ENCODE assay signal across 16 cellular contexts in the genomic region with DNA sequence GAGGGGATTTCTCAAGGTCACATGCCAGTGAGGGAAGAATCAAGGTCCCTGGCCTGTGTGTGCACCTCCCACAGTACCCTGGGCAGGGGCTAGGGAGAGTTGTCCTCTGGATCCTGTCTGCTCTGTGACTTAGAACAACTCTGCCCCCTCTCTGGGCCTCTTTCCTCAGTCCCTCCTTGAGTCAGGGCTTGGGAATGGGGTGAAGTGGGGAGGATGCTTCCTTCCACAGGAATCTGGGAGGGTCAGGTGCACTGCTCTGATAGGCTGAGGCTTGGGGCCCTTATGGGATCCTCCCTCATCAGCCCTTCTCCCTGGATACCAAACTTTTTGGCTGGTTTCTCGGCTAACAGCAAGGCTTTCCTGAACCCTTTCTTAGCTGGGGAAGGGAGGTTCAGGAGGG. TPM values are rescaled to one million over a fixed set of nuclear protein-coding genes. Genes with fewer than 3 reads are reported as not detected.
DNase-seq lines count a peak whose midpoint lies in the region; ATAC-seq, FAIRE-seq and TF ChIP-seq lines count a peak whose summit lies in the region.
"Had no signal": no experiment of that assay in that cellular context is flagged by ENCODE, and none has a peak within 500 bp of the region (broad histone marks: within the 10 kb centered on the region; RNA-seq: fewer than 3 reads in every experiment).

No MANE protein-coding gene starts in this region.

- H3K9ac ChIP-seq in H1 (replicated peaks in 1 of 4; ENCODE audit: extremely low read depth in 1 of 4, low read depth in 3 of 4, low read length in 3 of 4), result no peak overlapping the region

- H3K23me2 ChIP-seq in H1 (ENCODE audit: low read depth, low read length), result peaks cover 15% of the 10 kb centered on the region

- no peak overlapping the region for H2BK12ac ChIP-seq in H1 (ENCODE audit: low read depth, low read length)

- peaks cover 25 to 43% (median 33%) of the 10 kb centered on the region in 3 donors for H3K27me3 Mint-ChIP-seq in naive B cell

- CTCF ChIA-PET in H1 (lab: Charles Lee; ENCODE audit: partially characterized antibody), result interaction anchor here (0.7 to 12.2 kb wide), 19 partner anchors 14 to 288 kb away, joined by 3 to 143 read pairs (median 6); a partner anchor contains a TSS

- H3K4me3 ChIP-seq in AG10803 (ENCODE audit: low read length) (peak overlapping the region; percentile 81), H1 (ENCODE audit: extremely low read depth in 1 of 4, insufficient read depth in 2 of 4, low read depth in 3 of 4, low read length in 4 of 4) (peak overlapping the region in 2 of 4 experiments; percentile 5 to 97; a peak in 3 of 8 replicates)
- H3K4me3 ChIP-seq: MG63 had no signal

- H4K5ac ChIP-seq in H1 (ENCODE audit: insufficient read length, low read depth, low read length), result no peak overlapping the region

- H3K36me3 Mint-ChIP-seq in naive B cell, result no peaks in the 10 kb centered on the region
- H3K36me3 Mint-ChIP-seq: activated naive CD8-positive, alpha-beta T cell treated with anti-CD3 and anti-CD28 coated beads, Interleukin-2, amount 10 ng/mL, durations not matched to agents 7 days and 5 days had no signal

- peaks cover 13% of the 10 kb centered on the region; the same call in 1 of the 2 replicates for H3K79me1 ChIP-seq in H1 (ENCODE audit: low read depth, low read length)

- peaks cover 17 to 37% (median 23%) of the 10 kb centered on the region in 3 donors for H3K4me1 Mint-ChIP-seq in naive B cell

- intact Hi-C loops in left colon (cut with DNase I, micrococcal nuclease), result loop anchor here in 1 of 2 donors (5.0 kb wide), 1 partner anchor 101 kb away; no protein-coding TSS in a partner anchor

- POLR2A ChIA-PET in H1 (lab: Charles Lee; ENCODE audit: partially characterized antibody), result interaction anchor here (1.3 to 58.9 kb wide), 8 partner anchors 5 to 104 kb away, joined by 4 to 1829 read pairs (median 32); a partner anchor contains a TSS

- no peak overlapping the region; the same call in 1 of the 2 replicates for H2BK15ac ChIP-seq in H1 (ENCODE audit: low read length)

- peaks cover 29 to 52% (median 33%) of the 10 kb centered on the region in 4 experiments for H3K4me1 ChIP-seq in H1 (replicated peaks in 1 of 4; ENCODE audit: control insufficient read depth in 3 of 4, insufficient read depth in 4 of 4, low read length in 3 of 4)

- H3K14ac ChIP-seq in H1 (ENCODE audit: insufficient read length), result no peak overlapping the region

- no peak overlapping the region for H3K18ac ChIP-seq in H1 (ENCODE audit: extremely low read depth, low read length)

- no peak overlapping the region for H3K4ac ChIP-seq in H1 (replicated peaks; ENCODE audit: insufficient read length, low read depth, low read length)

- H2BK120ac ChIP-seq in H1 (replicated peaks; ENCODE audit: low read depth, low read length), result no peak overlapping the region

- H2AFZ ChIP-seq in H1 (ENCODE audit: low read length), result no peak overlapping the region

- H4K20me1 ChIP-seq in H1 (replicated peaks in 1 of 2; ENCODE audit: control insufficient read depth in 1 of 2, insufficient read depth in 2 of 2, low read length in 2 of 2), result peaks cover 12 to 18% of the 10 kb centered on the region in 2 experiments

- H2AK5ac ChIP-seq in H1 (ENCODE audit: low read depth, low read length), result no peak overlapping the region; the same call in 1 of the 2 replicates

- WGBS in H1 (ENCODE audit: extremely low coverage in 1 of 2, insufficient coverage in 1 of 2, insufficient read length in 1 of 2, insufficient replicate concordance in 2 of 2, low coverage in 1 of 2, low lambda C conversion rate in 2 of 2, missing lambda C conversion rate in 1 of 2), 2 experiments, result 100% methylated on average over 1 of the region's 1 CpG; no CpG with 5 or more reads in 1 of the 2 experiments

- H3K27me3 ChIP-seq in H1 (replicated peaks in 1 of 4; ENCODE audit: control insufficient read depth in 3 of 4, extremely low read depth in 1 of 4, insufficient read depth in 3 of 4, low read length in 3 of 4), result no peaks in the 10 kb centered on the region; a peak in 2 of 7 replicates
- H3K27me3 ChIP-seq: MG63 had no signal

- H3K4me3 Mint-ChIP-seq in naive B cell, result peak overlapping the region in 5 of 8 donors; percentile 56 to 86 (median 66)
- H3K4me3 Mint-ChIP-seq: activated naive CD8-positive, alpha-beta T cell treated with anti-CD3 and anti-CD28 coated beads, Interleukin-2, amount 10 ng/mL, durations not matched to agents 7 days and 5 days had no signal

- no peak overlapping the region for H2BK20ac ChIP-seq in H1 (ENCODE audit: low read length)

- H4K8ac ChIP-seq in H1 (ENCODE audit: extremely low read depth, insufficient read depth, low read length), result no peak overlapping the region

- peaks cover 0 to 20% (median 0%) of the 10 kb centered on the region in 4 experiments; a peak in 3 of 8 replicates for H3K36me3 ChIP-seq in H1 (ENCODE audit: control insufficient read depth in 2 of 4, insufficient read depth in 4 of 4, low read length in 3 of 4)
- H3K36me3 ChIP-seq: MG63 had no signal

- peak overlapping the region; percentile 83 for H2BK5ac ChIP-seq in H1 (ENCODE audit: low read depth, low read length)

- no peaks in the 10 kb centered on the region for H3K9me3 Mint-ChIP-seq in naive B cell
- H3K9me3 Mint-ChIP-seq: activated naive CD8-positive, alpha-beta T cell treated with anti-CD3 and anti-CD28 coated beads, Interleukin-2, amount 10 ng/mL, durations not matched to agents 7 days and 5 days had no signal

- DNase-seq in AG10803 (ENCODE audit: low read depth), result peak; percentile 78
- peak; percentile 37 for DNase-seq in HT1080 (ENCODE audit: low read depth)
- DNase-seq in H1 (ENCODE audit: low read depth in 1 of 2, low spot score in 2 of 2), result no peak
- DNase-seq in naive B cell, result no peak
- no peak for DNase-seq in activated T-cell treated with anti-CD3 and anti-CD28 coated beads, Interleukin-2, amount 50 U/mL, for 48 hours
- no peak for DNase-seq in left colon
- DNase-seq in NCI-H146 treated with DMSO at 0.1 percent for 48 hours (lab: John Stamatoyannopoulos, UW; ENCODE audit: unreplicated experiment), result no peak
- DNase-seq: activated CD4-positive, alpha-beta T cell treated with anti-CD3 and anti-CD28 coated beads, Interleukin-2, amount 50 U/mL, for 1 hour; activated naive CD8-positive, alpha-beta T cell treated with anti-CD3 and anti-CD28 coated beads, Interleukin-2, amount 10 ng/mL, durations not matched to agents 7 days and 5 days; COR-L47; MG63; NCI-H446 treated with DMSO at 0.1 percent for 48 hours; stimulated activated CD4-positive, alpha-beta T cell treated with anti-CD3 and anti-CD28 coated beads, Interleukin-1b, Interleukin-23, amount 100 ng/mL, for 48 hours had no signal

- no peak for FAIRE-seq in H1 (lab: Jason Lieb, UNC)

- no peak overlapping the region for H3K56ac ChIP-seq in H1 (replicated peaks; ENCODE audit: insufficient read length, low read depth, low read length)

- no peak overlapping the region for H3K23ac ChIP-seq in H1 (ENCODE audit: insufficient read length)

- H3K27ac ChIP-seq in H1 (ENCODE audit: low read depth, low read length), result no peak overlapping the region; the same call in 1 of the 2 replicates

- TF ChIP-seq POLR2A in H1 (IDR thresholded peaks at IDR 0.05; ENCODE audit: control extremely low read depth in 1 of 2, low read depth in 2 of 2, low read length in 2 of 2), result no peak

- H4K91ac ChIP-seq in H1 (replicated peaks; ENCODE audit: insufficient read length, low read length), result no peak overlapping the region

- no peak for TF ChIP-seq RAD21 in H1 (IDR thresholded peaks at IDR 0.05 in 1 of 2, conservative IDR thresholded peaks at IDR 0.05 in 1 of 2; ENCODE audit: low read depth in 2 of 2, low read length in 2 of 2)

- TF ChIP-seq CTCF in AG10803 (conservative IDR thresholded peaks at IDR 0.05; ENCODE audit: low read length) (no peak), H1 (IDR thresholded peaks at IDR 0.05; ENCODE audit: control extremely low read depth in 1 of 3, insufficient read depth in 1 of 3, low read depth in 1 of 3, low read length in 3 of 3) (no peak)

- no peaks in the 10 kb centered on the region for H3K9me3 ChIP-seq in H1 (ENCODE audit: insufficient read depth in 2 of 2, low read depth in 1 of 2, low read length in 1 of 2)
- H3K9me3 ChIP-seq: MG63 had no signal

- peak overlapping the region; percentile 91 to 96 for H3K4me2 ChIP-seq in H1 (ENCODE audit: insufficient read depth in 1 of 2, low read depth in 2 of 2, low read length in 2 of 2)

- peaks cover 2 to 47% of the 10 kb centered on the region in 2 experiments; a peak in 3 of 4 replicates for H3K79me2 ChIP-seq in H1 (ENCODE audit: control insufficient read depth in 1 of 2, insufficient read depth in 2 of 2, low read length in 2 of 2)

- ATAC-seq in naive B cell (ENCODE audit: low read depth in 2 of 2) (no peak), GM21619 (IDR thresholded peaks at IDR 0.05; ENCODE audit: unreplicated experiment) (no peak), left colon (no peak)

- no peak overlapping the region for H3K27ac Mint-ChIP-seq in naive B cell
- H3K27ac Mint-ChIP-seq: activated naive CD8-positive, alpha-beta T cell treated with anti-CD3 and anti-CD28 coated beads, Interleukin-2, amount 10 ng/mL, durations not matched to agents 7 days and 5 days had no signal

- TF ChIP-seq EP300 in H1 (IDR thresholded peaks at IDR 0.05; ENCODE audit: borderline replicate concordance in 1 of 2, low read depth in 2 of 2, low read length in 2 of 2), result no peak

RNA-seq across cellular contexts. Expression of a gene that starts 2.5 kb away (rescaled TPM):
- total RNA-seq in HT1080 (2014; rRNA removed; shearing (Covaris generic)), result 15.2 and 18.9 TPM in 2 replicates
- polyA plus RNA-seq in HT1080 (2015; cell fraction: cytosol; rRNA removed), result 9.7 and 11.1 TPM in 2 replicates
- polyA plus RNA-seq in HT1080 (2015; cell fraction: nucleus; rRNA removed), result 7.5 TPM in 2 replicates
- total RNA-seq in H1 (2021; fragmentation: NEBNext Ultra II Directional; extraction: Animal tissue kit (Norgen Biotek cat#: 25700)), result 51.6 and 51.7 TPM in 2 replicates
- 102 and 106 TPM in 2 replicates for polyA plus RNA-seq in H1 (2011; rRNA removed)
- polyA plus RNA-seq in H1 (2011; cell fraction: cytosol; rRNA removed), result 69.8 TPM
- polyA plus RNA-seq in H1 (2011; cell fraction: nucleus; rRNA removed), result 31.0 TPM
- polyA plus RNA-seq in H1 (2012, experiment 1 of 2), result 30.9 to 32.4 TPM (median 31.9 TPM) in 4 replicates
- 43.6 TPM for polyA plus RNA-seq in H1 (2012, experiment 2 of 2)
- 29.6 TPM for polyA plus RNA-seq in H1 (2013, experiment 1 of 2)
- polyA plus RNA-seq in H1 (2013, experiment 2 of 2), result 28.1 TPM
- polyA minus RNA-seq in H1 (2011; rRNA and poly(A)+ RNA removed), result 17.3 and 19.1 TPM in 2 replicates
- polyA minus RNA-seq in H1 (2011; cell fraction: cytosol; rRNA and poly(A)+ RNA removed), result 31.3 TPM
- 49.0 TPM for polyA minus RNA-seq in H1 (2011; cell fraction: nucleus; rRNA and poly(A)+ RNA removed)
- polyA plus RNA-seq in naive B cell (ENCODE audit: low read depth in 6 of 6), result not detected
- 1 to 10 TPM; 1.3 to 3.0 TPM for total RNA-seq in left colon
- total RNA-seq: activated naive CD8-positive, alpha-beta T cell treated with anti-CD3 and anti-CD28 coated beads, Interleukin-2, amount 10 ng/mL, durations not matched to agents 7 days and 5 days had no signal

RNA-seq across cellular contexts. Expression of a gene that starts 16.6 kb away (rescaled TPM):
- 0.13 TPM in 1 of 2 replicates, not detected in the other for total RNA-seq in HT1080 (2014; rRNA removed; shearing (Covaris generic))
- 0.84 and 1.2 TPM in 2 replicates for polyA plus RNA-seq in HT1080 (2015; cell fraction: cytosol; rRNA removed)
- 0.32 and 0.36 TPM in 2 replicates for polyA plus RNA-seq in HT1080 (2015; cell fraction: nucleus; rRNA removed)
- 118 and 129 TPM in 2 replicates for total RNA-seq in H1 (2021; fragmentation: NEBNext Ultra II Directional; extraction: Animal tissue kit (Norgen Biotek cat#: 25700))
- polyA plus RNA-seq in H1 (2011; rRNA removed) (119 and 188 TPM in 2 replicates), naive B cell (ENCODE audit: low read depth in 6 of 6) (not detected)
- polyA plus RNA-seq in H1 (2011; cell fraction: cytosol; rRNA removed), result 156 TPM
- 142 TPM for polyA plus RNA-seq in H1 (2011; cell fraction: nucleus; rRNA removed)
- polyA plus RNA-seq in H1 (2012, experiment 1 of 2), result 104 to 136 TPM (median 132 TPM) in 4 replicates
- 157 TPM for polyA plus RNA-seq in H1 (2012, experiment 2 of 2)
- polyA plus RNA-seq in H1 (2013, experiment 1 of 2), result 64.1 TPM
- polyA plus RNA-seq in H1 (2013, experiment 2 of 2), result 57.8 TPM
- polyA minus RNA-seq in H1 (2011; rRNA and poly(A)+ RNA removed), result 138 and 188 TPM in 2 replicates
- polyA minus RNA-seq in H1 (2011; cell fraction: cytosol; rRNA and poly(A)+ RNA removed), result 164 TPM
- 132 TPM for polyA minus RNA-seq in H1 (2011; cell fraction: nucleus; rRNA and poly(A)+ RNA removed)
- 1 to 10 TPM; 1.7 to 4.4 TPM for total RNA-seq in left colon
- total RNA-seq: activated naive CD8-positive, alpha-beta T cell treated with anti-CD3 and anti-CD28 coated beads, Interleukin-2, amount 10 ng/mL, durations not matched to agents 7 days and 5 days had no signal

RNA-seq across cellular contexts. Expression of a gene that starts 35.8 kb away (rescaled TPM):
- total RNA-seq in HT1080 (2014; rRNA removed; shearing (Covaris generic)), result not detected in 2 replicates
- not detected in 2 replicates for polyA plus RNA-seq in HT1080 (2015; cell fraction: cytosol; rRNA removed)
- not detected in 2 replicates for polyA plus RNA-seq in HT1080 (2015; cell fraction: nucleus; rRNA removed)
- 16.7 and 16.9 TPM in 2 replicates for total RNA-seq in H1 (2021; fragmentation: NEBNext Ultra II Directional; extraction: Animal tissue kit (Norgen Biotek cat#: 25700))
- polyA plus RNA-seq in H1 (2011; rRNA removed) (37.5 and 44.3 TPM in 2 replicates), naive B cell (ENCODE audit: low read depth in 6 of 6) (1 to 10 TPM in 5 of 6 donors, not detected in 1; 1.2 to 2.5 (median 2.2) TPM)
- polyA plus RNA-seq in H1 (2011; cell fraction: cytosol; rRNA removed), result 26.5 TPM
- 24.3 TPM for polyA plus RNA-seq in H1 (2011; cell fraction: nucleus; rRNA removed)
- 15.8 to 22.2 TPM (median 19.0 TPM) in 4 replicates for polyA plus RNA-seq in H1 (2012, experiment 1 of 2)
- polyA plus RNA-seq in H1 (2012, experiment 2 of 2), result 21.6 TPM
- polyA plus RNA-seq in H1 (2013, experiment 1 of 2), result 12.0 TPM
- polyA plus RNA-seq in H1 (2013, experiment 2 of 2), result 11.5 TPM
- polyA minus RNA-seq in H1 (2011; rRNA and poly(A)+ RNA removed), result 28.9 and 33.1 TPM in 2 replicates
- 18.0 TPM for polyA minus RNA-seq in H1 (2011; cell fraction: cytosol; rRNA and poly(A)+ RNA removed)
- 14.6 TPM for polyA minus RNA-seq in H1 (2011; cell fraction: nucleus; rRNA and poly(A)+ RNA removed)
- 10 to 100 TPM; 24.7 to 25.6 TPM for total RNA-seq in left colon
- total RNA-seq: myocyte, SK-MEL-5 had no signal

Comparison
In these comparisons a context has a peak if more than half of its experiments do, and no peak if none do; other contexts are left out.
1. DNase-seq: peak in AG10803 (single experiment) and HT1080 (single experiment); none in H1 (0 of 2), naive B cell (single experiment), activated T-cell treated with anti-CD3 and anti-CD28 coated beads, Interleukin-2, amount 50 U/mL, for 48 hours (0 of 2), left colon (0 of 2) and NCI-H146 treated with DMSO at 0.1 percent for 48 hours (single experiment).
2. RNA of a gene that starts 16.6 kb away (total RNA-seq): 118 to 129 TPM in H1; 1.7 to 4.4 TPM in left colon and 0.13 TPM in HT1080; every median in the first group is over 10 times any median in the second.
3. RNA of a gene that starts 35.8 kb away (total RNA-seq): 24.7 to 25.6 TPM in left colon and 16.7 to 16.9 TPM in H1; not detected in HT1080; every median in the first group is over 10 times any median in the second.